Comparison of ENCODE assay signal across 1 cellular context in genomic region chr1:58903450-58904298, GRCh38.
TF ChIP-seq lines count a peak whose summit lies in the region.

No MANE protein-coding gene starts in this region.

TF ChIP-seq in H1, 55 proteins besides CTCF, POLR2A, EP300 and RAD21 (continued from another document):
- TF ChIP-seq GABPA (IDR thresholded peaks at IDR 0.05; ENCODE audit: borderline replicate concordance, insufficient read depth, low read length) (peak; percentile 43; the same call in 1 of the 2 replicates), FOSL1 (IDR thresholded peaks at IDR 0.05; ENCODE audit: insufficient read depth, low read depth, low read length) (no peak), EZH2 (IDR thresholded peaks at IDR 0.05; ENCODE audit: low read depth, low read length, severe bottlenecking) (peak; percentile 43), PHF8 (conservative IDR thresholded peaks at IDR 0.05; ENCODE audit: low read depth, low read length) (peak; percentile 68), CHD1 (IDR thresholded peaks at IDR 0.05; ENCODE audit: low read depth, low read length) (no peak), TAF7 (optimal IDR thresholded peaks at IDR 0.05; ENCODE audit: borderline replicate concordance, low read depth, low read length) (peak; percentile 46), JUN (IDR thresholded peaks at IDR 0.05; ENCODE audit: low read depth, low read length) (no peak), MAFK (IDR thresholded peaks at IDR 0.05; ENCODE audit: low read depth, low read length) (no peak), E2F6 (IDR thresholded peaks at IDR 0.05) (peak; percentile 81), ASH2L (IDR thresholded peaks at IDR 0.05; ENCODE audit: low read length) (peak; percentile 66), CTBP2 (IDR thresholded peaks at IDR 0.05; ENCODE audit: borderline replicate concordance, insufficient read depth, insufficient read length, low read length) (peak; percentile 45), NANOG (IDR thresholded peaks at IDR 0.05; ENCODE audit: insufficient read depth, low read depth, low read length, poor library complexity, severe bottlenecking) (no peak), KDM5A (IDR thresholded peaks at IDR 0.05; ENCODE audit: low read length) (no peak), RXRA (IDR thresholded peaks at IDR 0.05; ENCODE audit: insufficient read depth, low read depth, low read length) (no peak), USF2 (IDR thresholded peaks at IDR 0.05; ENCODE audit: low read length) (no peak), MAX (IDR thresholded peaks at IDR 0.05) (no peak), KDM4A (IDR thresholded peaks at IDR 0.05; ENCODE audit: low read depth, low read length, severe bottlenecking) (peak; percentile 37), TBP (IDR thresholded peaks at IDR 0.05; ENCODE audit: low read depth, low read length) (peak; percentile 84), TAF1 (IDR thresholded peaks at IDR 0.05; ENCODE audit: low read depth, low read length) (peak; percentile 68), CREB1 (IDR thresholded peaks at IDR 0.05) (peak; percentile 39; the same call in 1 of the 2 replicates)
TF ChIP-seq in H1: peak in this region for 11.
